ENCODE assay signal across 8 cellular contexts in genomic region chr3:111594205-111594604, GRCh38. TPM values are rescaled to one million over a fixed set of nuclear protein-coding genes. Genes with fewer than 3 reads are reported as not detected.
DNase-seq lines count a peak whose midpoint lies in the region; ATAC-seq lines count a peak whose summit lies in the region.

No MANE protein-coding gene starts in this region.

- POLR2A ChIA-PET in T-cell (lab: Charles Lee), result interaction anchor here in 1 of 2 donors (0.7 kb wide), 1 partner anchor 86 kb away, joined by 5 read pairs; no protein-coding TSS in a partner anchor

- peak overlapping the region; percentile 70 to 77 for H3K27ac Mint-ChIP-seq in T-cell

- peaks cover 58% of the 10 kb centered on the region for H3K36me3 Mint-ChIP-seq in T-cell

- no peak overlapping the region for H3K4me3 Mint-ChIP-seq in T-cell

- peak; percentile 31 for ATAC-seq in GM18519 (IDR thresholded peaks at IDR 0.05; ENCODE audit: low FRiP score, unreplicated experiment)
- ATAC-seq in HG02678 (IDR thresholded peaks at IDR 0.05; ENCODE audit: unreplicated experiment), result peak; percentile 69
- peak in 1 of 4 experiments; percentile 38 for ATAC-seq in T-cell (replicated peaks in 1 of 4)

- CTCF ChIA-PET in T-cell (lab: Charles Lee), result no interaction called here

- H3K4me1 Mint-ChIP-seq in T-cell, result peaks cover 36 to 59% (median 58%) of the 10 kb centered on the region in 3 donors

- no peaks in the 10 kb centered on the region for H3K27me3 Mint-ChIP-seq in T-cell

- no peaks in the 10 kb centered on the region for H3K9me3 Mint-ChIP-seq in T-cell

- DNase-seq in T-cell (no peak), myocyte (ENCODE audit: low read depth) (peak; percentile 28), DMS 273 (lab: John Stamatoyannopoulos, UW; ENCODE audit: unreplicated experiment) (no peak), NCI-H1092 (lab: John Stamatoyannopoulos, UW) (no peak), HT-29 (ENCODE audit: low spot score) (no peak), OCI-M1 (lab: John Stamatoyannopoulos, UW) (no peak)

RNA-seq across cellular contexts. Expression of gene ZBED2, which starts 0.9 kb away (rescaled TPM):
- total RNA-seq in T-cell (under 1 TPM in 3 of 5 donors, not detected in 2; 0.35 to 0.82 (median 0.73) TPM), myocyte (not detected in 2 replicates)
- polyA plus RNA-seq in myocyte (2012), result not detected
- 0.05 TPM in 1 of 2 replicates, not detected in the other for total RNA-seq in HT-29 (2014; rRNA removed; shearing (Covaris generic))

RNA-seq across cellular contexts. Expression of gene CD96, which starts 52.2 kb away (rescaled TPM):
- total RNA-seq in T-cell (100 to 1,000 TPM; 183 to 229 (median 203) TPM), myocyte (0.08 TPM in 1 of 2 replicates, not detected in the other)
- polyA plus RNA-seq in myocyte (2012), result 0.14 TPM
- total RNA-seq in HT-29 (2014; rRNA removed; shearing (Covaris generic)), result not detected in 2 replicates

Comparison
In these comparisons a context has a peak if more than half of its experiments do, and no peak if none do; other contexts are left out.
1. RNA of gene CD96, which starts 52.2 kb away (total RNA-seq): 183 to 229 TPM in T-cell; 0.08 TPM in myocyte and not detected in HT-29; every median in the first group is over 100 times any median in the second.